In genomic region chr2:196925768-196926561, GRCh38 we compare ENCODE assay signal across 8 cellular contexts. TPM values are rescaled to one million over a fixed set of nuclear protein-coding genes. Genes with fewer than 3 reads are reported as not detected.
DNase-seq lines count a peak whose midpoint lies in the region; ATAC-seq and TF ChIP-seq lines count a peak whose summit lies in the region.

No MANE protein-coding gene starts in this region.

- peak overlapping the region; percentile 93 for H3K4me3 Mint-ChIP-seq in progenitor cell of endocrine pancreas (ENCODE audit: low read depth)

- H3K4me3 ChIP-seq in OCI-LY3 (ENCODE audit: low read length), result peak overlapping the region; percentile 87

- H3K9me3 Mint-ChIP-seq in progenitor cell of endocrine pancreas (ENCODE audit: low read depth), result no peaks in the 10 kb centered on the region

- intact Hi-C loops in left ventricle myocardium superior (cut with micrococcal nuclease), result loop anchor here (10.0 kb wide), 1 partner anchor 59 kb away; no protein-coding TSS in a partner anchor

- peaks cover 6% of the 10 kb centered on the region; the same call in 1 of the 2 replicates for H3K79me2 ChIP-seq in OCI-LY3 (ENCODE audit: low read length)

- ATAC-seq in GM19372 (IDR thresholded peaks at IDR 0.05; ENCODE audit: low read depth, unreplicated experiment) (peak; percentile 23), HG03439 (IDR thresholded peaks at IDR 0.05; ENCODE audit: unreplicated experiment) (peak; percentile 32), left ventricle myocardium superior (peak; percentile 61)

- H3K27me3 Mint-ChIP-seq in progenitor cell of endocrine pancreas, result no peaks in the 10 kb centered on the region

- H3K27ac Mint-ChIP-seq in progenitor cell of endocrine pancreas, result peak overlapping the region; percentile 99

- H3K9me3 ChIP-seq in OCI-LY3 (ENCODE audit: insufficient read depth, low read length), result no peaks in the 10 kb centered on the region

- no peaks in the 10 kb centered on the region for H4K20me1 ChIP-seq in OCI-LY3 (ENCODE audit: insufficient read depth, low read length)

- H3K36me3 ChIP-seq in OCI-LY3 (replicated peaks; ENCODE audit: low read depth, low read length), result no peaks in the 10 kb centered on the region

- peaks cover 24% of the 10 kb centered on the region for H3K4me1 Mint-ChIP-seq in progenitor cell of endocrine pancreas (ENCODE audit: low read depth)

- H3K4me1 ChIP-seq in OCI-LY3 (ENCODE audit: low read length), result peaks cover 16% of the 10 kb centered on the region

- DNase-seq in COLO829 (ENCODE audit: low spot score), result peak; percentile 4
- DNase-seq in left ventricle myocardium superior, result peak; percentile 55
- DNase-seq in progenitor cell of endocrine pancreas (ENCODE audit: low spot score, unreplicated experiment), result peak; percentile 13
- no peak for DNase-seq in effector CD8-positive, alpha-beta T cell (lab: John Stamatoyannopoulos, UW)

- H3K27ac ChIP-seq in OCI-LY3 (ENCODE audit: low read length), result peak overlapping the region; percentile 31
- peak overlapping the region; percentile 64 for H3K27ac ChIP-seq in adipose tissue (ENCODE audit: low read depth, low read length)

- H3K27me3 ChIP-seq in OCI-LY3 (ENCODE audit: low read depth, low read length), result no peaks in the 10 kb centered on the region

- H3K9ac ChIP-seq in OCI-LY3 (ENCODE audit: low read length), result peak overlapping the region; percentile 75

- peak overlapping the region; percentile 87 for H3K4me2 ChIP-seq in OCI-LY3 (ENCODE audit: low read length)

- 0% methylated on average over 37 of the region's 37 CpGs for WGBS in adipose tissue, 3 donors

- no peaks in the 10 kb centered on the region for H3K36me3 Mint-ChIP-seq in progenitor cell of endocrine pancreas (ENCODE audit: insufficient read depth)

- TF ChIP-seq CTCF in OCI-LY3 (IDR thresholded peaks at IDR 0.05; ENCODE audit: low read depth, low read length) (no peak), progenitor cell of endocrine pancreas (IDR thresholded peaks at IDR 0.05; ENCODE audit: unreplicated experiment) (no peak)

- H2AFZ ChIP-seq in OCI-LY3 (ENCODE audit: low read depth, low read length), result peak overlapping the region; percentile 68

RNA-seq across cellular contexts. Expression of gene PGAP1, which starts 0.5 kb away (rescaled TPM):
- 1 to 10 TPM; 1.0 to 6.3 (median 2.2) TPM for polyA plus RNA-seq in adipose tissue
- total RNA-seq in left ventricle myocardium superior (6.5 TPM), progenitor cell of endocrine pancreas (49.2 and 54.8 TPM in 2 replicates)
